In the genomic region with DNA sequence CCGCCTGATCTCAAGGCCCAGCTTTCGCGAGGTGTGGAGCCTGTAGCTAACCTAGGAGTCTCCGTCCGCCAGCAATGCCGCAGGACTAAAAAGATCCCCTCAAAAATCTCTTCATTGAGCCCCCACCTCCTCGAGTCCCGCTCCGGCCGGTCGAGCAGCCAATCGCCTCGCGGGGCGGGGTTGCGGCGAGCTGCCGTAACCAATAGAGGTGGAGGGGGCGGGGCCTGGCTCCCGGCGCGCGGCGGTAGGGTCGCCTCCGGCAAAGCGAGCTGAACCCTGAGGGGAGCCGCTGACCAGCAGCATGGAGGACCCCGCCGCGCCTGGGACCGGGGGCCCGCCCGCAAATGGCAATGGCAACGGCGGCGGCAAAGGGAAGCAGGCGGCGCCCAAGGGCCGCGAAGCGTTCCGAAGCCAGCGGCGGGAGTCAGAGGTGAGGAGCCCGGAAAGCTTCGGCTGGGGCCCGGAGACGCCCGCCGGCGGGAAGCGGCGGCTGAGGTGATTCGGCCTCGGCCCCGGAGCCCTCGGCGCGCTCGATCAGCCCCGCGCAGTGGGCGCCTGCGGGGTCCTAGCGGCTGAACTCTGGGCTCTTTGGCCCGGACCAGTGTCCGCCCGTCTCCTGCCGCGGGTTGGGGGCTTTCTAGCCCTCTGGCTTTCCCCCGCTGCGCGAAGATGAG, we compare ENCODE assay signal across 8 cellular contexts. TPM values are rescaled to one million over a fixed set of nuclear protein-coding genes. Genes with fewer than 3 reads are reported as not detected.
DNase-seq lines count a peak whose midpoint lies in the region; ATAC-seq and FAIRE-seq lines count a peak whose summit lies in the region.

A gene with protein sequence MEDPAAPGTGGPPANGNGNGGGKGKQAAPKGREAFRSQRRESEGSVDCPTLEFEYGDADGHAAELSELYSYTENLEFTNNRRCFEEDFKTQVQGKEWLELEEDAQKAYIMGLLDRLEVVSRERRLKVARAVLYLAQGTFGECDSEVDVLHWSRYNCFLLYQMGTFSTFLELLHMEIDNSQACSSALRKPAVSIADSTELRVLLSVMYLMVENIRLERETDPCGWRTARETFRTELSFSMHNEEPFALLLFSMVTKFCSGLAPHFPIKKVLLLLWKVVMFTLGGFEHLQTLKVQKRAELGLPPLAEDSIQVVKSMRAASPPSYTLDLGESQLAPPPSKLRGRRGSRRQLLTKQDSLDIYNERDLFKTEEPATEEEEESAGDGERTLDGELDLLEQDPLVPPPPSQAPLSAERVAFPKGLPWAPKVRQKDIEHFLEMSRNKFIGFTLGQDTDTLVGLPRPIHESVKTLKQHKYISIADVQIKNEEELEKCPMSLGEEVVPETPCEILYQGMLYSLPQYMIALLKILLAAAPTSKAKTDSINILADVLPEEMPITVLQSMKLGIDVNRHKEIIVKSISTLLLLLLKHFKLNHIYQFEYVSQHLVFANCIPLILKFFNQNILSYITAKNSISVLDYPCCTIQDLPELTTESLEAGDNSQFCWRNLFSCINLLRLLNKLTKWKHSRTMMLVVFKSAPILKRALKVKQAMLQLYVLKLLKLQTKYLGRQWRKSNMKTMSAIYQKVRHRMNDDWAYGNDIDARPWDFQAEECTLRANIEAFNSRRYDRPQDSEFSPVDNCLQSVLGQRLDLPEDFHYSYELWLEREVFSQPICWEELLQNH (plus strand): TSS at position 261 of the 674 bp plus-strand sequence. CDS start 41 bp downstream, at position 302.

- DNase-seq in NCI-H146 treated with DMSO at 0.1 percent for 48 hours (lab: John Stamatoyannopoulos, UW; ENCODE audit: unreplicated experiment) (peak; percentile 87), amniotic epithelial cell (ENCODE audit: low read depth) (peak; percentile 58), left ventricle myocardium superior (peak; percentile 98), pulmonary artery endothelial cell (ENCODE audit: low read depth, low spot score) (peak; percentile 37), urothelium cell line (ENCODE audit: low spot score) (peak; percentile 91)

- no peak for FAIRE-seq in urothelium cell line (lab: Jason Lieb, UNC)

- intact Hi-C loops in T-helper 1 cell treated with Interleukin-12 subunit alpha and Interleukin-12 subunit beta and Interleukin-4 antibody, amounts not matched to agents 30 ng/mL and 1 ng/mL, for 36 hours (cut with micrococcal nuclease) = loop anchor here (1.0 to 10.0 kb wide), 15 partner anchors 32 to 1780 kb away; partner anchors contain the start of genes ATP6V1F, COPG2, NRF1 and SMKR1
- intact Hi-C loops in left ventricle myocardium superior (cut with micrococcal nuclease) = no loop called here

- ATAC-seq in GM18502 (IDR thresholded peaks at IDR 0.05; ENCODE audit: poor library complexity, unreplicated experiment) (peak; percentile 95), HG02885 (IDR thresholded peaks at IDR 0.05; ENCODE audit: poor library complexity, unreplicated experiment) (peak; percentile 98), left ventricle myocardium superior (peak; percentile 99)

RNA-seq across cellular contexts. Expression of the gene that starts here (rescaled TPM):
- total RNA-seq in T-helper 1 cell treated with Interleukin-12 subunit alpha and Interleukin-12 subunit beta and Interleukin-4 antibody, amounts not matched to agents 30 ng/mL and 1 ng/mL, for 36 hours = 38.1 and 40.2 TPM in 2 replicates
- 23.3 TPM for total RNA-seq in left ventricle myocardium superior
- 6.6 and 17.8 TPM in 2 replicates for total RNA-seq in pulmonary artery endothelial cell

Comparison
In these comparisons a context has a peak if more than half of its experiments do, and no peak if none do; other contexts are left out.
1. Peak in every context shown above with its lines: DNase-seq and ATAC-seq.
2. DNase-seq: peak in every context shown above with its lines; median percentile 98 in left ventricle myocardium superior; 91 in urothelium cell line; 87 in NCI-H146 treated with DMSO at 0.1 percent for 48 hours; 58 in amniotic epithelial cell; 37 in pulmonary artery endothelial cell.